9 cellular contexts compared by ENCODE assay signal in genomic region chr12:47636908-47637780, GRCh38.
DNase-seq lines count a peak whose midpoint lies in the region; ATAC-seq, FAIRE-seq and TF ChIP-seq lines count a peak whose summit lies in the region.
"Had no signal": no experiment of that assay in that cellular context is flagged by ENCODE, and none has a peak within 500 bp of the region (broad histone marks: within the 10 kb centered on the region; RNA-seq: fewer than 3 reads in every experiment).

No MANE protein-coding gene starts in this region.

- H3K36me3 Mint-ChIP-seq in WTC11, result peaks cover 52% of the 10 kb centered on the region
- H3K36me3 Mint-ChIP-seq in stimulated activated memory B cell treated with anti-CD40 and anti-IgM and Interleukin-4, amounts not matched to agents 10 μg/mL and 1 μg/mL and 100 μg/mL, for 72 hours, result peaks cover 74% of the 10 kb centered on the region

- H3K27ac Mint-ChIP-seq in WTC11, result 0 out of 2 replicates have a peak overlapping the region, but pooled peaks have one; percentile 50
- no peak overlapping the region for H3K27ac Mint-ChIP-seq in stimulated activated memory B cell treated with anti-CD40 and anti-IgM and Interleukin-4, amounts not matched to agents 10 μg/mL and 1 μg/mL and 100 μg/mL, for 72 hours

- H3K27ac ChIP-seq in esophagus squamous epithelium, result peak overlapping the region in 1 of 4 donors; percentile 9

- peaks cover 7% of the 10 kb centered on the region for H3K4me1 Mint-ChIP-seq in WTC11
- peaks cover 8% of the 10 kb centered on the region for H3K4me1 Mint-ChIP-seq in stimulated activated memory B cell treated with anti-CD40 and anti-IgM and Interleukin-4, amounts not matched to agents 10 μg/mL and 1 μg/mL and 100 μg/mL, for 72 hours

- intact Hi-C loops in esophagus squamous epithelium (cut with DNase I), result no loop called here

- peaks cover 0 to 14% (median 4%) of the 10 kb centered on the region in 3 donors for H3K9me3 ChIP-seq in esophagus squamous epithelium

- H3K4me1 ChIP-seq in esophagus squamous epithelium, result no peaks in the 10 kb centered on the region

- CTCF ChIA-PET in WTC11 (lab: Charles Lee), result interaction anchor here (0.6 to 3.0 kb wide), 61 partner anchors 9 to 1981 kb away, joined by 3 to 41 read pairs (median 4); partner anchors contain the start of genes AMIGO2, PCED1B, SLC48A1 and VDR

- FAIRE-seq in frontal cortex (lab: Jason Lieb, UNC), result no peak

- WGBS in esophagus squamous epithelium, 2 donors, result 60 to 64% methylated on average over 6 of the region's 8 CpGs

- H3K36me3 ChIP-seq in esophagus squamous epithelium, result peaks cover 0 to 7% (median 0%) of the 10 kb centered on the region in 3 donors

- H3K9me3 Mint-ChIP-seq in WTC11, result peaks cover 61% of the 10 kb centered on the region
- peaks cover 26% of the 10 kb centered on the region for H3K9me3 Mint-ChIP-seq in stimulated activated memory B cell treated with anti-CD40 and anti-IgM and Interleukin-4, amounts not matched to agents 10 μg/mL and 1 μg/mL and 100 μg/mL, for 72 hours

- TF ChIP-seq POLR2A in esophagus squamous epithelium (IDR thresholded peaks at IDR 0.05), result no peak

- no peaks in the 10 kb centered on the region; the same call in 1 of the 2 replicates for H3K27me3 Mint-ChIP-seq in WTC11 (ENCODE audit: low read depth)
- no peaks in the 10 kb centered on the region for H3K27me3 Mint-ChIP-seq in stimulated activated memory B cell treated with anti-CD40 and anti-IgM and Interleukin-4, amounts not matched to agents 10 μg/mL and 1 μg/mL and 100 μg/mL, for 72 hours
- H3K27me3 Mint-ChIP-seq: naive B cell had no signal

- DNase-seq in COR-L47 (lab: John Stamatoyannopoulos, UW), result peak; percentile 33
- DNase-seq in Kasumi-1 (lab: John Stamatoyannopoulos, UW), result peak; percentile 54 to 56
- DNase-seq in WTC11 (ENCODE audit: low spot score), result peak; percentile 85
- no peak for DNase-seq in esophagus squamous epithelium (lab: John Stamatoyannopoulos, UW)
- peak; percentile 30 to 41 for DNase-seq in stimulated activated CD4-positive, alpha-beta T cell treated with anti-CD3 and anti-CD28 coated beads, Interleukin-15, amount 100 ng/mL, for 48 hours (ENCODE audit: low read depth in 2 of 2)
- DNase-seq in frontal cortex (ENCODE audit: low spot score in 2 of 2), result no peak
- DNase-seq in GM19238 (ENCODE audit: insufficient read length, low spot score), result no peak
- DNase-seq: naive B cell had no signal

- ATAC-seq in WTC11, result peak; percentile 92
- no peak for ATAC-seq in stimulated activated memory B cell treated with anti-CD40 and anti-IgM and Interleukin-4, amounts not matched to agents 10 μg/mL and 1 μg/mL and 100 μg/mL, for 72 hours

- POLR2A ChIA-PET in WTC11 (lab: Charles Lee), result interaction anchor here (0.7 kb wide), 1 partner anchor 15 kb away, joined by 5 read pairs; no protein-coding TSS in a partner anchor

- TF ChIP-seq CTCF in WTC11 (IDR thresholded peaks at IDR 0.05) (peak; percentile 74; the same call in 1 of the 2 replicates), esophagus squamous epithelium (IDR thresholded peaks at IDR 0.05) (peak in 5 of 6 experiments; percentile 34 to 73 (median 40))

- no peaks in the 10 kb centered on the region for H3K27me3 ChIP-seq in esophagus squamous epithelium

- no peak overlapping the region for H3K4me3 ChIP-seq in esophagus squamous epithelium

- H3K4me3 Mint-ChIP-seq in WTC11, result no peak overlapping the region
- no peak overlapping the region for H3K4me3 Mint-ChIP-seq in stimulated activated memory B cell treated with anti-CD40 and anti-IgM and Interleukin-4, amounts not matched to agents 10 μg/mL and 1 μg/mL and 100 μg/mL, for 72 hours

TF ChIP-seq in WTC11, 78 proteins besides CTCF, POLR2A, EP300 and RAD21:
- TF ChIP-seq MXD4 (CRISPR knock-in tag; IDR thresholded peaks at IDR 0.05; ENCODE audit: borderline replicate concordance) (no peak), NFATC4 (CRISPR knock-in tag; IDR thresholded peaks at IDR 0.05) (no peak), ZNF671 (CRISPR knock-in tag; IDR thresholded peaks at IDR 0.05) (no peak), NFYB (CRISPR knock-in tag; conservative IDR thresholded peaks at IDR 0.05; ENCODE audit: low read depth) (no peak), SMAD3 (CRISPR knock-in tag; IDR thresholded peaks at IDR 0.05; ENCODE audit: borderline replicate concordance) (no peak), ZNF425 (CRISPR knock-in tag; conservative IDR thresholded peaks at IDR 0.05) (no peak), ATF3 (CRISPR knock-in tag; conservative IDR thresholded peaks at IDR 0.05) (no peak), ZNF263 (CRISPR knock-in tag; IDR thresholded peaks at IDR 0.05; ENCODE audit: low read depth) (no peak)
- TF ChIP-seq, protein P1, sequence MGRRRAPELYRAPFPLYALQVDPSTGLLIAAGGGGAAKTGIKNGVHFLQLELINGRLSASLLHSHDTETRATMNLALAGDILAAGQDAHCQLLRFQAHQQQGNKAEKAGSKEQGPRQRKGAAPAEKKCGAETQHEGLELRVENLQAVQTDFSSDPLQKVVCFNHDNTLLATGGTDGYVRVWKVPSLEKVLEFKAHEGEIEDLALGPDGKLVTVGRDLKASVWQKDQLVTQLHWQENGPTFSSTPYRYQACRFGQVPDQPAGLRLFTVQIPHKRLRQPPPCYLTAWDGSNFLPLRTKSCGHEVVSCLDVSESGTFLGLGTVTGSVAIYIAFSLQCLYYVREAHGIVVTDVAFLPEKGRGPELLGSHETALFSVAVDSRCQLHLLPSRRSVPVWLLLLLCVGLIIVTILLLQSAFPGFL (CRISPR knock-in tag; IDR thresholded peaks at IDR 0.05; ENCODE audit: borderline replicate concordance), result no peak
- TF ChIP-seq, protein P2, sequence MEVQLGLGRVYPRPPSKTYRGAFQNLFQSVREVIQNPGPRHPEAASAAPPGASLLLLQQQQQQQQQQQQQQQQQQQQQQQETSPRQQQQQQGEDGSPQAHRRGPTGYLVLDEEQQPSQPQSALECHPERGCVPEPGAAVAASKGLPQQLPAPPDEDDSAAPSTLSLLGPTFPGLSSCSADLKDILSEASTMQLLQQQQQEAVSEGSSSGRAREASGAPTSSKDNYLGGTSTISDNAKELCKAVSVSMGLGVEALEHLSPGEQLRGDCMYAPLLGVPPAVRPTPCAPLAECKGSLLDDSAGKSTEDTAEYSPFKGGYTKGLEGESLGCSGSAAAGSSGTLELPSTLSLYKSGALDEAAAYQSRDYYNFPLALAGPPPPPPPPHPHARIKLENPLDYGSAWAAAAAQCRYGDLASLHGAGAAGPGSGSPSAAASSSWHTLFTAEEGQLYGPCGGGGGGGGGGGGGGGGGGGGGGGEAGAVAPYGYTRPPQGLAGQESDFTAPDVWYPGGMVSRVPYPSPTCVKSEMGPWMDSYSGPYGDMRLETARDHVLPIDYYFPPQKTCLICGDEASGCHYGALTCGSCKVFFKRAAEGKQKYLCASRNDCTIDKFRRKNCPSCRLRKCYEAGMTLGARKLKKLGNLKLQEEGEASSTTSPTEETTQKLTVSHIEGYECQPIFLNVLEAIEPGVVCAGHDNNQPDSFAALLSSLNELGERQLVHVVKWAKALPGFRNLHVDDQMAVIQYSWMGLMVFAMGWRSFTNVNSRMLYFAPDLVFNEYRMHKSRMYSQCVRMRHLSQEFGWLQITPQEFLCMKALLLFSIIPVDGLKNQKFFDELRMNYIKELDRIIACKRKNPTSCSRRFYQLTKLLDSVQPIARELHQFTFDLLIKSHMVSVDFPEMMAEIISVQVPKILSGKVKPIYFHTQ (CRISPR knock-in tag; IDR thresholded peaks at IDR 0.05), result no peak
- TF ChIP-seq, protein P3, sequence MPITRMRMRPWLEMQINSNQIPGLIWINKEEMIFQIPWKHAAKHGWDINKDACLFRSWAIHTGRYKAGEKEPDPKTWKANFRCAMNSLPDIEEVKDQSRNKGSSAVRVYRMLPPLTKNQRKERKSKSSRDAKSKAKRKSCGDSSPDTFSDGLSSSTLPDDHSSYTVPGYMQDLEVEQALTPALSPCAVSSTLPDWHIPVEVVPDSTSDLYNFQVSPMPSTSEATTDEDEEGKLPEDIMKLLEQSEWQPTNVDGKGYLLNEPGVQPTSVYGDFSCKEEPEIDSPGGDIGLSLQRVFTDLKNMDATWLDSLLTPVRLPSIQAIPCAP (CRISPR knock-in tag; IDR thresholded peaks at IDR 0.05), result no peak
- TF ChIP-seq, protein P4, sequence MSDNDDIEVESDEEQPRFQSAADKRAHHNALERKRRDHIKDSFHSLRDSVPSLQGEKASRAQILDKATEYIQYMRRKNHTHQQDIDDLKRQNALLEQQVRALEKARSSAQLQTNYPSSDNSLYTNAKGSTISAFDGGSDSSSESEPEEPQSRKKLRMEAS (CRISPR knock-in tag; IDR thresholded peaks at IDR 0.05), result no peak

Comparison
In these comparisons a context has a peak if more than half of its experiments do, and no peak if none do; other contexts are left out.
1. DNase-seq: peak in COR-L47 (single experiment), Kasumi-1 (2 of 2), WTC11 (single experiment) and stimulated activated CD4-positive, alpha-beta T cell treated with anti-CD3 and anti-CD28 coated beads, Interleukin-15, amount 100 ng/mL, for 48 hours (2 of 2); none in esophagus squamous epithelium (single experiment), frontal cortex (0 of 2) and GM19238 (single experiment).